In genomic region chr16:3548859-3549258, GRCh38 we compare ENCODE assay signal across 25 cellular contexts. TPM values are rescaled to one million over a fixed set of nuclear protein-coding genes. Genes with fewer than 3 reads are reported as not detected.
"Had no signal": no experiment of that assay in that cellular context is flagged by ENCODE, and none has a peak within 500 bp of the region (broad histone marks: within the 10 kb centered on the region; RNA-seq: fewer than 3 reads in every experiment).

No MANE protein-coding gene starts in this region.

- H3K36me3 Mint-ChIP-seq: brain had no signal

- H3K9me3 Mint-ChIP-seq: activated CD4-positive, alpha-beta memory T cell treated with anti-CD3 and anti-CD28 coated beads, Interleukin-2, amount 10 ng/mL, durations not matched to agents 7 days and 5 days; brain; T-cell had no signal

- H3K4me3 Mint-ChIP-seq: activated CD4-positive, alpha-beta memory T cell treated with anti-CD3 and anti-CD28 coated beads, Interleukin-2, amount 10 ng/mL, durations not matched to agents 7 days and 5 days; activated CD8-positive, alpha-beta memory T cell treated with anti-CD3 and anti-CD28 coated beads, Interleukin-2, amount 10 ng/mL, durations not matched to agents 7 days and 5 days; brain; stimulated activated naive CD8-positive, alpha-beta T cell treated with anti-CD3 and anti-CD28 coated beads, Interleukin-15, amount 100 ng/mL, for 72 hours; T-cell had no signal

- H3K79me2 ChIP-seq: parathyroid adenoma had no signal

- DNase-seq: activated CD4-positive, alpha-beta memory T cell treated with anti-CD3 and anti-CD28 coated beads, Interleukin-2, amount 10 ng/mL, durations not matched to agents 7 days and 5 days; activated CD4-positive, alpha-beta T cell treated with anti-CD3 and anti-CD28 coated beads for 48 hours; activated CD4-positive, CD25-positive, alpha-beta regulatory T cell; activated CD8-positive, alpha-beta memory T cell treated with anti-CD3 and anti-CD28 coated beads, Interleukin-2, amount 10 ng/mL, durations not matched to agents 7 days and 5 days; anterior cingulate cortex; cerebellar nuclear complex; cortex of kidney; effector CD4-positive, alpha-beta T cell; head of caudate nucleus; mammary epithelial cell; SIG-M5; stimulated activated naive CD8-positive, alpha-beta T cell treated with anti-CD3 and anti-CD28 coated beads, Interleukin-15, amount 100 ng/mL, for 72 hours; T-cell; transverse colon had no signal

- H3K9me3 ChIP-seq: gastrocnemius medialis, neutrophil, suprapubic skin, transverse colon had no signal

- H3K27me3 ChIP-seq: gastrocnemius medialis, neutrophil, suprapubic skin, transverse colon had no signal

- H3K4me1 Mint-ChIP-seq: activated CD4-positive, alpha-beta memory T cell treated with anti-CD3 and anti-CD28 coated beads, Interleukin-2, amount 10 ng/mL, durations not matched to agents 7 days and 5 days; activated CD8-positive, alpha-beta memory T cell treated with anti-CD3 and anti-CD28 coated beads, Interleukin-2, amount 10 ng/mL, durations not matched to agents 7 days and 5 days; brain had no signal

- ATAC-seq: activated CD8-positive, alpha-beta memory T cell treated with anti-CD3 and anti-CD28 coated beads, Interleukin-2, amount 10 ng/mL, durations not matched to agents 7 days and 5 days; left lobe of liver; SK-N-SH treated with all-trans-retinoic acid at 6 μM for 48 hours; T-cell had no signal

- H3K4me3 ChIP-seq: gastrocnemius medialis, suprapubic skin, transverse colon had no signal

- H3K27me3 Mint-ChIP-seq: activated CD4-positive, alpha-beta memory T cell treated with anti-CD3 and anti-CD28 coated beads, Interleukin-2, amount 10 ng/mL, durations not matched to agents 7 days and 5 days; activated CD8-positive, alpha-beta memory T cell treated with anti-CD3 and anti-CD28 coated beads, Interleukin-2, amount 10 ng/mL, durations not matched to agents 7 days and 5 days; brain; stimulated activated naive CD8-positive, alpha-beta T cell treated with anti-CD3 and anti-CD28 coated beads, Interleukin-15, amount 100 ng/mL, for 72 hours; T-cell had no signal

- H3K9ac ChIP-seq: parathyroid adenoma had no signal

- H3K27ac Mint-ChIP-seq: activated CD4-positive, alpha-beta memory T cell treated with anti-CD3 and anti-CD28 coated beads, Interleukin-2, amount 10 ng/mL, durations not matched to agents 7 days and 5 days; activated CD8-positive, alpha-beta memory T cell treated with anti-CD3 and anti-CD28 coated beads, Interleukin-2, amount 10 ng/mL, durations not matched to agents 7 days and 5 days; brain; T-cell had no signal

- H3K27ac ChIP-seq: neutrophil, parathyroid adenoma, suprapubic skin, transverse colon had no signal

- H2AFZ ChIP-seq: parathyroid adenoma had no signal

- H3K4me1 ChIP-seq: parathyroid adenoma, suprapubic skin, transverse colon had no signal

- H3K36me3 ChIP-seq: gastrocnemius medialis, neutrophil, suprapubic skin, transverse colon had no signal

RNA-seq across cellular contexts. Expression of gene NLRC3, which starts 28.3 kb away (rescaled TPM):
- total RNA-seq: myocyte had no signal
- polyA plus RNA-seq: keratinocyte, mammary epithelial cell had no signal

RNA-seq across cellular contexts. Expression of gene C16orf90, which starts 53.6 kb away (rescaled TPM):
- total RNA-seq: activated CD4-positive, alpha-beta memory T cell treated with anti-CD3 and anti-CD28 coated beads, Interleukin-2, amount 10 ng/mL, durations not matched to agents 7 days and 5 days; activated CD8-positive, alpha-beta memory T cell treated with anti-CD3 and anti-CD28 coated beads, Interleukin-2, amount 10 ng/mL, durations not matched to agents 7 days and 5 days; gastrocnemius medialis; left lobe of liver; mammary epithelial cell; myocyte; renal cortical epithelial cell; suprapubic skin; T-cell; transverse colon had no signal
- polyA plus RNA-seq: esophagus, keratinocyte, mammary epithelial cell had no signal
